30 cellular contexts compared by ENCODE assay signal in genomic region chr2:1618191-1618961, GRCh38.
DNase-seq lines count a peak whose midpoint lies in the region; ATAC-seq and TF ChIP-seq lines count a peak whose summit lies in the region.
"Had no signal": no experiment of that assay in that cellular context is flagged by ENCODE, and none has a peak within 500 bp of the region (broad histone marks: within the 10 kb centered on the region; RNA-seq: fewer than 3 reads in every experiment).

No MANE protein-coding gene starts in this region.

- no peak overlapping the region for H2BK15ac ChIP-seq in mesenchymal stem cell (ENCODE audit: low read depth, poor library complexity, severe bottlenecking)

- intact Hi-C loops in CD14-positive monocyte (cut with micrococcal nuclease), result no loop called here
- intact Hi-C loops in spleen (cut with DNase I; ENCODE audit: low total_unique reads), result no loop called here

- no peak overlapping the region for H2AFZ ChIP-seq in mesenchymal stem cell (ENCODE audit: low read depth, low read length)

- WGBS in mesenchymal stem cell, result 91% methylated on average over 19 of the region's 20 CpGs
- 89 to 93% (median 91%) methylated on average over 18 to 20 of the region's 20 CpGs for WGBS in spleen, 5 donors

- H3K14ac ChIP-seq in mesenchymal stem cell (ENCODE audit: low read length in 2 of 2), result no peak overlapping the region

- H3K27me3 ChIP-seq in mesenchymal stem cell (ENCODE audit: control insufficient read depth in 1 of 2, insufficient read depth in 1 of 2, low read length in 2 of 2) (peaks cover 0 to 56% of the 10 kb centered on the region in 2 experiments), spleen (replicated peaks in 1 of 7) (no peaks in the 10 kb centered on the region)
- H3K27me3 ChIP-seq: body of pancreas, esophagus muscularis mucosa, testis, vagina had no signal

- H3K36me3 ChIP-seq in mesenchymal stem cell (ENCODE audit: control insufficient read depth in 1 of 2, insufficient read depth in 2 of 2, low read depth in 1 of 2, low read length in 2 of 2) (peaks cover 0 to 4% of the 10 kb centered on the region in 2 experiments), spleen (no peaks in the 10 kb centered on the region)
- H3K36me3 ChIP-seq: esophagus muscularis mucosa, HAP-1, vagina had no signal

- no peak overlapping the region for H3K18ac ChIP-seq in mesenchymal stem cell (ENCODE audit: low read depth in 1 of 2, low read length in 2 of 2)

- H3K4me3 Mint-ChIP-seq in CD14-positive monocyte, result no peak overlapping the region
- H3K4me3 Mint-ChIP-seq: activated CD4-positive, alpha-beta memory T cell treated with anti-CD3 and anti-CD28 coated beads, Interleukin-2, amount 10 ng/mL, durations not matched to agents 7 days and 5 days; activated T-helper 1 cell treated with anti-CD3 and anti-CD28 coated beads, Interleukin-12 subunit alpha, Interleukin-12 subunit beta, Interleukin-2, Interleukin-4 antibody, amounts not matched to agents 30 ng/mL and 10 ng/mL and 1 ng/mL, durations not matched to agents 14 hours and 24 hours and 36 hours; B cell; natural killer cell treated with Interleukin-12 subunit alpha and Interleukin-12 subunit beta and Interleukin-15 and Interleukin-18, amount 100 ng/mL, for 72 hours; stimulated activated naive CD8-positive, alpha-beta T cell treated with anti-CD3 and anti-CD28 coated beads, Interleukin-15, Interleukin-2, amounts not matched to agents 100 ng/mL and 50 ng/mL, for 24 hours had no signal

- peaks cover 2 to 4% (median 3%) of the 10 kb centered on the region in 3 donors for H3K27me3 Mint-ChIP-seq in CD14-positive monocyte (ENCODE audit: low read depth in 3 of 3)
- H3K27me3 Mint-ChIP-seq: activated CD4-positive, alpha-beta memory T cell treated with anti-CD3 and anti-CD28 coated beads, Interleukin-2, amount 10 ng/mL, durations not matched to agents 7 days and 5 days had no signal

- H3K36me3 Mint-ChIP-seq in CD14-positive monocyte, result no peaks in the 10 kb centered on the region
- H3K36me3 Mint-ChIP-seq: natural killer cell treated with Interleukin-12 subunit alpha and Interleukin-12 subunit beta and Interleukin-15 and Interleukin-18, amount 100 ng/mL, for 72 hours had no signal

- H3K4me1 Mint-ChIP-seq in CD14-positive monocyte, result no peaks in the 10 kb centered on the region
- H3K4me1 Mint-ChIP-seq: activated CD4-positive, alpha-beta memory T cell treated with anti-CD3 and anti-CD28 coated beads, Interleukin-2, amount 10 ng/mL, durations not matched to agents 7 days and 5 days had no signal

- H2BK5ac ChIP-seq in mesenchymal stem cell (ENCODE audit: low read depth, low read length, poor library complexity, severe bottlenecking), result no peak overlapping the region

- ATAC-seq in GM18870 (IDR thresholded peaks at IDR 0.05; ENCODE audit: unreplicated experiment), result no peak
- ATAC-seq: body of pancreas, GM12878, left ventricle myocardium superior had no signal

- H3K4ac ChIP-seq in mesenchymal stem cell (ENCODE audit: low read depth in 1 of 2, low read length in 2 of 2), result no peak overlapping the region

- no peaks in the 10 kb centered on the region for H3K9me3 ChIP-seq in mesenchymal stem cell (ENCODE audit: control insufficient read depth, low read length)
- H3K9me3 ChIP-seq in spleen, result peaks cover 0 to 3% (median 0%) of the 10 kb centered on the region in 8 donors
- H3K9me3 ChIP-seq: body of pancreas, esophagus muscularis mucosa, HAP-1, testis, vagina had no signal

- DNase-seq in CD14-positive monocyte (ENCODE audit: low spot score) (peak; percentile 20), mesenchymal stem cell (no peak), spleen (peak; percentile 68), T1000 (lab: John Stamatoyannopoulos, UW) (no peak), T-helper 9 cell (no peak), DMS 273 (lab: John Stamatoyannopoulos, UW; ENCODE audit: unreplicated experiment) (no peak)
- DNase-seq: activated CD4-positive, alpha-beta memory T cell treated with anti-CD3 and anti-CD28 coated beads, Interleukin-2, amount 10 ng/mL, durations not matched to agents 7 days and 5 days; activated CD8-positive, alpha-beta memory T cell treated with anti-CD3 and anti-CD28 coated beads, Interleukin-2, amount 50 U/mL, for 4 hours; activated naive CD4-positive, alpha-beta T cell treated with anti-CD3 and anti-CD28 coated beads, Interleukin-2, amount 50 U/mL, for 16 hours; body of pancreas; DMS153; foreskin fibroblast; left ventricle myocardium superior; NCI-H2107; NCI-H446; NCI-H774; retina; testis had no signal

- no peak for TF ChIP-seq CTCF in CD14-positive monocyte (IDR thresholded peaks at IDR 0.05)
- TF ChIP-seq CTCF in VCaP (conservative IDR thresholded peaks at IDR 0.05), result no peak
- TF ChIP-seq CTCF in spleen (IDR thresholded peaks at IDR 0.05 in 8 of 11, conservative IDR thresholded peaks at IDR 0.05 in 3 of 11), result no peak

- no peak overlapping the region for H4K91ac ChIP-seq in mesenchymal stem cell (ENCODE audit: low read length)

- H3K23ac ChIP-seq in mesenchymal stem cell (ENCODE audit: low read length in 2 of 2), result no peak overlapping the region

- H3K4me1 ChIP-seq in mesenchymal stem cell (ENCODE audit: control insufficient read depth, insufficient read depth, low read depth, low read length) (peaks cover 22% of the 10 kb centered on the region), spleen (peaks cover 0 to 21% (median 0%) of the 10 kb centered on the region in 6 donors)
- H3K4me1 ChIP-seq: esophagus muscularis mucosa, HAP-1, testis, vagina had no signal

- H3K9ac ChIP-seq in mesenchymal stem cell (ENCODE audit: low read length), result no peak overlapping the region

- no peak overlapping the region for H4K8ac ChIP-seq in mesenchymal stem cell (ENCODE audit: low read length)

- no peaks in the 10 kb centered on the region for H3K79me1 ChIP-seq in mesenchymal stem cell (replicated peaks; ENCODE audit: low read length, poor library complexity, severe bottlenecking)

- no peak overlapping the region for H2BK120ac ChIP-seq in mesenchymal stem cell (ENCODE audit: low read depth, low read length)

- H3K27ac ChIP-seq in VCaP (peak overlapping the region; percentile 95), mesenchymal stem cell (ENCODE audit: low read length, poor library complexity, severe bottlenecking) (no peak overlapping the region), spleen (no peak overlapping the region)
- H3K27ac ChIP-seq: body of pancreas, esophagus muscularis mucosa, RWPE1, skin epidermis, testis, vagina had no signal

- H3K4me3 ChIP-seq in mesenchymal stem cell (ENCODE audit: insufficient read depth in 1 of 2, low read depth in 1 of 2, low read length in 2 of 2) (no peak overlapping the region), spleen (no peak overlapping the region)
- H3K4me3 ChIP-seq: body of pancreas, esophagus muscularis mucosa, GM12878, HAP-1, skin epidermis, testis, vagina had no signal

- H3K27ac Mint-ChIP-seq in CD14-positive monocyte, result no peak overlapping the region
- H3K27ac Mint-ChIP-seq: activated CD4-positive, alpha-beta memory T cell treated with anti-CD3 and anti-CD28 coated beads, Interleukin-2, amount 10 ng/mL, durations not matched to agents 7 days and 5 days; activated T-helper 1 cell treated with anti-CD3 and anti-CD28 coated beads, Interleukin-12 subunit alpha, Interleukin-12 subunit beta, Interleukin-2, Interleukin-4 antibody, amounts not matched to agents 30 ng/mL and 10 ng/mL and 1 ng/mL, durations not matched to agents 14 hours and 24 hours and 36 hours; B cell; natural killer cell treated with Interleukin-12 subunit alpha and Interleukin-12 subunit beta and Interleukin-15 and Interleukin-18, amount 100 ng/mL, for 72 hours; stimulated activated naive CD8-positive, alpha-beta T cell treated with anti-CD3 and anti-CD28 coated beads, Interleukin-15, Interleukin-2, amounts not matched to agents 100 ng/mL and 50 ng/mL, for 24 hours had no signal

- TF ChIP-seq POLR2A in spleen (IDR thresholded peaks at IDR 0.05), result no peak

- H3K4me2 ChIP-seq in mesenchymal stem cell (ENCODE audit: low read length, poor library complexity, severe bottlenecking), result no peak overlapping the region

- H3K9me3 Mint-ChIP-seq in CD14-positive monocyte, result peaks cover 3 to 19% (median 6%) of the 10 kb centered on the region in 7 donors
- H3K9me3 Mint-ChIP-seq: activated T-helper 1 cell treated with anti-CD3 and anti-CD28 coated beads, Interleukin-12 subunit alpha, Interleukin-12 subunit beta, Interleukin-2, Interleukin-4 antibody, amounts not matched to agents 30 ng/mL and 10 ng/mL and 1 ng/mL, durations not matched to agents 14 hours and 24 hours and 36 hours; natural killer cell treated with Interleukin-12 subunit alpha and Interleukin-12 subunit beta and Interleukin-15 and Interleukin-18, amount 100 ng/mL, for 72 hours; stimulated activated naive CD8-positive, alpha-beta T cell treated with anti-CD3 and anti-CD28 coated beads, Interleukin-15, Interleukin-2, amounts not matched to agents 100 ng/mL and 50 ng/mL, for 24 hours had no signal

- peak overlapping the region; percentile 50 for H2AK5ac ChIP-seq in mesenchymal stem cell (ENCODE audit: low read length, severe bottlenecking)

- H2BK12ac ChIP-seq in mesenchymal stem cell (ENCODE audit: low read length in 2 of 2), result no peak overlapping the region

Comparison
In these comparisons a context has a peak if more than half of its experiments do, and no peak if none do; other contexts are left out.
1. DNase-seq: peak in CD14-positive monocyte (single experiment) and spleen (single experiment); none in mesenchymal stem cell (single experiment), T1000 (single experiment), T-helper 9 cell (single experiment) and DMS 273 (single experiment).